Comparison of ENCODE assay signal across 24 cellular contexts in the genomic region with DNA sequence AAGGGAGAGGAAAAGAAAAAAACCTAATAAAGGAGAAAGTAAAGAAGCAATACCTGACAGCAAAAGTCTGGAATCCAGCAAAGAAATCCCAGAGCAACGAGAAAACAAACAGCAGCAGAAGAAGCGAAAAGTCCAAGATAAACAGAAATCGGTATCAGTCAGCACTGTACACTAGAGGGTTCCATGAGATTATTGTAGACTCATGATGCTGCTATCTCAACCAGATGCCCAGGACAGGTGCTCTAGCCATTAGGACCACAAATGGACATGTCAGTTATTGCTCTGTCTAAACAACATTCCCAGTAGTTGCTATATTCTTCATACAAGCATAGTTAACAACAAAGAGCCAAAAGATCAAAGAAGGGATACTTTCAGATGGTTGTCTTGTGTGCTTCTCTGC.
"Had no signal": no experiment of that assay in that cellular context is flagged by ENCODE, and none has a peak within 500 bp of the region (broad histone marks: within the 10 kb centered on the region; RNA-seq: fewer than 3 reads in every experiment).

No MANE protein-coding gene starts in this region.

- H3K79me2 ChIP-seq: hepatocyte had no signal

- H3K4me3 ChIP-seq: colonic mucosa, gastrocnemius medialis, hepatocyte, left ventricle myocardium inferior, lower lobe of right lung, pancreas, thoracic aorta, tibial nerve, upper lobe of left lung had no signal

- ATAC-seq: esophagus mucosa; gastrocnemius medialis; lower lobe of right lung; natural killer cell treated with Interleukin-12 subunit alpha and Interleukin-12 subunit beta and Interleukin-15 and Interleukin-18, amount 100 ng/mL, for 72 hours; pancreas; sciatic nerve; stimulated activated naive B cell treated with anti-CD40 and anti-IgM and Interleukin-4, amounts not matched to agents 10 μg/mL and 1 μg/mL and 100 μg/mL, for 72 hours had no signal

- H3K4me2 ChIP-seq: hepatocyte had no signal

- H3K27ac ChIP-seq: colonic mucosa, epithelial cell of prostate, gastrocnemius medialis, hepatocyte, left ventricle myocardium inferior, lower lobe of right lung, neutrophil, pancreas, thoracic aorta, tibial nerve, upper lobe of left lung had no signal

- H3K4me1 ChIP-seq: colonic mucosa, pancreas had no signal

- FAIRE-seq: pancreas, urothelium cell line had no signal

- H3K36me3 ChIP-seq: colonic mucosa, gastrocnemius medialis, left ventricle myocardium inferior, lower lobe of right lung, neutrophil, pancreas, thoracic aorta, tibial nerve, upper lobe of left lung had no signal

- DNase-seq: colonic mucosa; effector CD8-positive, alpha-beta T cell; endodermal cell; foreskin fibroblast; gastrocnemius medialis; head of caudate nucleus; kidney; left cardiac atrium; left ventricle myocardium inferior; lower lobe of right lung; naive B cell; pancreas; stimulated activated CD4-positive, alpha-beta T cell treated with anti-CD3 and anti-CD28 coated beads, Interleukin-4, amount 100 ng/mL, for 4 hours; stimulated activated naive B cell treated with anti-CD40 and anti-IgM and Interleukin-4, amounts not matched to agents 10 μg/mL and 1 μg/mL and 100 μg/mL, for 72 hours; upper lobe of left lung had no signal

- H2AFZ ChIP-seq: hepatocyte had no signal

- H3K27me3 ChIP-seq: colonic mucosa, gastrocnemius medialis, hepatocyte, neutrophil, pancreas, tibial nerve, upper lobe of left lung had no signal

- H3K9me3 ChIP-seq: colonic mucosa, gastrocnemius medialis, left ventricle myocardium inferior, lower lobe of right lung, neutrophil, pancreas, thoracic aorta, tibial nerve, upper lobe of left lung had no signal
